Comparison of ENCODE assay signal across 15 cellular contexts in the genomic region with DNA sequence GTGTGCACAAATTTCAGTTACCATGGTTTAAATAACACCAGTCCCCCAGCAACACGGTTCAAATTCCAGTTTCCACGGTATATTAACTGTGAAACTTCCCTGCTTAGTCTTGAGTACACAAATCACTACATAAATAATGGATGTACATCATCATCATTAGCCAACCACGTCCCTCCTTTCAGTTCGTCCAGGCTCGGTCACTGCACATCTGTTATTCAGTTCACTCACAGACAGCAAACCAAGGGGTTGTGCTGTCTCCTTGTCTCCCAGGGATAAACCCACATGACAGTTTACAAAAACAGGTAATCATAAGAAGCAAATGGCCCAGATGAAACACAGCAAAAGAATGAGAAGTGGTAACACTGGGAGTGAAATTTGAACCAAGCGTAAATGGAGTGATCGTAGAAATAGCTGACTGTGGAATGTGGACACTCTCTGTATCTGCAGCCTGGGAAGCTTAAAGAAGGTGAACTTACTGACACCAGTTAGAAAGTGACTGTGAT.
DNase-seq lines count a peak whose midpoint lies in the region; ATAC-seq and TF ChIP-seq lines count a peak whose summit lies in the region.
"Had no signal": no experiment of that assay in that cellular context is flagged by ENCODE, and none has a peak within 500 bp of the region (broad histone marks: within the 10 kb centered on the region; RNA-seq: fewer than 3 reads in every experiment).

No MANE protein-coding gene starts in this region.

- no peaks in the 10 kb centered on the region for H3K9me3 ChIP-seq in mucosa of descending colon
- H3K9me3 ChIP-seq: BLaER1, gastrocnemius medialis had no signal

- peaks cover 7% of the 10 kb centered on the region for H3K4me1 Mint-ChIP-seq in activated naive CD8-positive, alpha-beta T cell treated with anti-CD3 and anti-CD28 coated beads for 36 hours
- H3K4me1 Mint-ChIP-seq in activated CD4-positive, alpha-beta T cell treated with anti-CD3 and anti-CD28 coated beads, Interleukin-2, amount 10 ng/mL, durations not matched to agents 24 days and 14 days, result no peaks in the 10 kb centered on the region

- no peak for DNase-seq in BJ (ENCODE audit: low read depth)
- DNase-seq in LHCN-M2 (ENCODE audit: low read depth), result peak; percentile 43
- DNase-seq in choroid plexus epithelial cell (ENCODE audit: low read depth), result peak; percentile 75
- no peak for DNase-seq in mucosa of descending colon
- DNase-seq in activated naive CD8-positive, alpha-beta T cell treated with anti-CD3 and anti-CD28 coated beads for 36 hours, result no peak
- no peak for DNase-seq in activated CD4-positive, alpha-beta T cell treated with anti-CD3 and anti-CD28 coated beads, Interleukin-2, amount 10 ng/mL, durations not matched to agents 24 days and 14 days
- no peak for DNase-seq in GM10266 (ENCODE audit: extremely low spot score)
- DNase-seq: activated T-cell treated with anti-CD3 and anti-CD28 coated beads, Interleukin-2, amount 50 U/mL, for 1 hour; central memory CD4-positive, alpha-beta T cell; gastrocnemius medialis; NCI-H1092; PC-9; stimulated activated CD4-positive, alpha-beta T cell treated with anti-CD3 and anti-CD28 coated beads, Interleukin-12 subunit alpha, Interleukin-12 subunit beta, amount 100 ng/mL, for 4 hours had no signal

- intact Hi-C loops in mucosa of descending colon (cut with DNase I, micrococcal nuclease), result no loop called here
- intact Hi-C loops in activated CD4-positive, alpha-beta T cell treated with anti-CD3 and anti-CD28 coated beads, Interleukin-2, amount 10 ng/mL, durations not matched to agents 24 days and 14 days (cut with micrococcal nuclease), result no loop called here

- TF ChIP-seq CTCF in BJ (IDR thresholded peaks at IDR 0.05; ENCODE audit: insufficient read depth, low read depth, low read length), result no peak
- no peak for TF ChIP-seq CTCF in choroid plexus epithelial cell (conservative IDR thresholded peaks at IDR 0.05; ENCODE audit: low read depth, low read length)
- TF ChIP-seq CTCF in mucosa of descending colon (IDR thresholded peaks at IDR 0.05), result no peak
- TF ChIP-seq CTCF in GM10266 (IDR thresholded peaks at IDR 0.05; ENCODE audit: control insufficient read depth, insufficient read depth, low read depth, missing control alignments), result no peak

- H3K4me3 ChIP-seq in BJ (ENCODE audit: low read depth, low read length), result peak overlapping the region; percentile 20
- H3K4me3 ChIP-seq in choroid plexus epithelial cell (ENCODE audit: low read depth, low read length), result peak overlapping the region; percentile 53
- H3K4me3 ChIP-seq in mucosa of descending colon, result no peak overlapping the region
- H3K4me3 ChIP-seq: BLaER1, gastrocnemius medialis, PC-9 had no signal

- POLR2A ChIA-PET in BJ (lab: Charles Lee), result no interaction called here

- H3K27ac Mint-ChIP-seq in activated naive CD8-positive, alpha-beta T cell treated with anti-CD3 and anti-CD28 coated beads for 36 hours, result no peak overlapping the region
- no peak overlapping the region for H3K27ac Mint-ChIP-seq in activated CD4-positive, alpha-beta T cell treated with anti-CD3 and anti-CD28 coated beads, Interleukin-2, amount 10 ng/mL, durations not matched to agents 24 days and 14 days

- CTCF ChIA-PET in BJ (lab: Yijun Ruan, JAX), result interaction anchor here (1.0 to 1.9 kb wide), 2 partner anchors 10 to 20 kb away, joined by 3 to 4 read pairs; no protein-coding TSS in a partner anchor

- no peak overlapping the region for H3K4me3 Mint-ChIP-seq in activated naive CD8-positive, alpha-beta T cell treated with anti-CD3 and anti-CD28 coated beads for 36 hours
- H3K4me3 Mint-ChIP-seq in activated CD4-positive, alpha-beta T cell treated with anti-CD3 and anti-CD28 coated beads, Interleukin-2, amount 10 ng/mL, durations not matched to agents 24 days and 14 days, result no peak overlapping the region

- peaks cover 9% of the 10 kb centered on the region for H3K27me3 Mint-ChIP-seq in activated naive CD8-positive, alpha-beta T cell treated with anti-CD3 and anti-CD28 coated beads for 36 hours
- H3K27me3 Mint-ChIP-seq in activated CD4-positive, alpha-beta T cell treated with anti-CD3 and anti-CD28 coated beads, Interleukin-2, amount 10 ng/mL, durations not matched to agents 24 days and 14 days, result peaks cover 12% of the 10 kb centered on the region

- H3K9me3 Mint-ChIP-seq in activated naive CD8-positive, alpha-beta T cell treated with anti-CD3 and anti-CD28 coated beads for 36 hours, result no peaks in the 10 kb centered on the region
- H3K9me3 Mint-ChIP-seq in activated CD4-positive, alpha-beta T cell treated with anti-CD3 and anti-CD28 coated beads, Interleukin-2, amount 10 ng/mL, durations not matched to agents 24 days and 14 days, result peaks cover 4% of the 10 kb centered on the region

- ATAC-seq in mucosa of descending colon (peak; percentile 44), GM21737 (IDR thresholded peaks at IDR 0.05; ENCODE audit: unreplicated experiment) (no peak)
- ATAC-seq: gastrocnemius medialis had no signal

- no peaks in the 10 kb centered on the region for H3K4me1 ChIP-seq in mucosa of descending colon (ENCODE audit: low read depth)
- H3K4me1 ChIP-seq: BLaER1, gastrocnemius medialis had no signal

- no peaks in the 10 kb centered on the region for H3K36me3 Mint-ChIP-seq in activated naive CD8-positive, alpha-beta T cell treated with anti-CD3 and anti-CD28 coated beads for 36 hours
- no peaks in the 10 kb centered on the region for H3K36me3 Mint-ChIP-seq in activated CD4-positive, alpha-beta T cell treated with anti-CD3 and anti-CD28 coated beads, Interleukin-2, amount 10 ng/mL, durations not matched to agents 24 days and 14 days (ENCODE audit: low read depth)

- no peaks in the 10 kb centered on the region for H3K36me3 ChIP-seq in BJ (ENCODE audit: control insufficient read depth, insufficient read depth, low read length)
- H3K36me3 ChIP-seq in mucosa of descending colon (ENCODE audit: low read depth), result no peaks in the 10 kb centered on the region
- H3K36me3 ChIP-seq: BLaER1, gastrocnemius medialis had no signal

- no peaks in the 10 kb centered on the region for H3K27me3 ChIP-seq in BJ (ENCODE audit: control insufficient read depth, insufficient read depth, low read length)
- H3K27me3 ChIP-seq: BLaER1, gastrocnemius medialis had no signal

Comparison
In these comparisons a context has a peak if more than half of its experiments do, and no peak if none do; other contexts are left out.
1. DNase-seq: peak in LHCN-M2 (single experiment) and choroid plexus epithelial cell (single experiment); none in BJ (single experiment), mucosa of descending colon (0 of 3), activated naive CD8-positive, alpha-beta T cell treated with anti-CD3 and anti-CD28 coated beads for 36 hours (single experiment), activated CD4-positive, alpha-beta T cell treated with anti-CD3 and anti-CD28 coated beads, Interleukin-2, amount 10 ng/mL, durations not matched to agents 24 days and 14 days (single experiment) and GM10266 (single experiment).